In genomic region chr3:157438371-157438735, GRCh38 we compare ENCODE assay signal across 8 cellular contexts. TPM values are rescaled to one million over a fixed set of nuclear protein-coding genes. Genes with fewer than 3 reads are reported as not detected.
DNase-seq lines count a peak whose midpoint lies in the region; ATAC-seq and TF ChIP-seq lines count a peak whose summit lies in the region.

No MANE protein-coding gene starts in this region.

- no peak for TF ChIP-seq POLR2A in transverse colon (IDR thresholded peaks at IDR 0.05)

- intact Hi-C loops in cardiac septum (cut with DNase I): no loop called here
- intact Hi-C loops in transverse colon (cut with DNase I; ENCODE audit: low total_unique reads): no loop called here
- intact Hi-C loops in natural killer cell (cut with micrococcal nuclease): no loop called here

- TF ChIP-seq CTCF in cardiac muscle cell (IDR thresholded peaks at IDR 0.05; ENCODE audit: low read depth, low read length) (no peak), transverse colon (IDR thresholded peaks at IDR 0.05) (no peak), natural killer cell (IDR thresholded peaks at IDR 0.05) (no peak)

- no peaks in the 10 kb centered on the region for H3K4me1 ChIP-seq in cardiac muscle cell (ENCODE audit: low read depth)
- H3K4me1 ChIP-seq in transverse colon: peaks cover 0 to 13% (median 3%) of the 10 kb centered on the region in 4 donors

- peaks cover 5% of the 10 kb centered on the region for H3K4me1 Mint-ChIP-seq in activated naive CD8-positive, alpha-beta T cell treated with anti-CD3 and anti-CD28 coated beads, Interleukin-2, amount 10 ng/mL, durations not matched to agents 7 days and 5 days
- H3K4me1 Mint-ChIP-seq in natural killer cell: peaks cover 4 to 8% of the 10 kb centered on the region in 2 donors

- H3K4me3 Mint-ChIP-seq in activated naive CD8-positive, alpha-beta T cell treated with anti-CD3 and anti-CD28 coated beads, Interleukin-2, amount 10 ng/mL, durations not matched to agents 7 days and 5 days: peak overlapping the region; percentile 69
- no peak overlapping the region for H3K4me3 Mint-ChIP-seq in natural killer cell

- no peak overlapping the region for H3K27ac Mint-ChIP-seq in activated naive CD8-positive, alpha-beta T cell treated with anti-CD3 and anti-CD28 coated beads, Interleukin-2, amount 10 ng/mL, durations not matched to agents 7 days and 5 days
- no peak overlapping the region for H3K27ac Mint-ChIP-seq in natural killer cell

- TF ChIP-seq EP300 in transverse colon (IDR thresholded peaks at IDR 0.05; ENCODE audit: low read depth): no peak

- H3K36me3 ChIP-seq in cardiac muscle cell (no peaks in the 10 kb centered on the region), transverse colon (no peaks in the 10 kb centered on the region)

- no peaks in the 10 kb centered on the region for H3K9me3 ChIP-seq in cardiac muscle cell (ENCODE audit: low read depth)
- H3K9me3 ChIP-seq in transverse colon: no peaks in the 10 kb centered on the region

- H3K27ac ChIP-seq in cardiac muscle cell (no peak overlapping the region), transverse colon (peak overlapping the region; percentile 32 to 71 (median 58))

- in situ Hi-C loops in transverse colon (cut with MboI; ENCODE audit: low pct_ligation_motif_present in 1 of 4, low pct_unique_long_range_greater_than_20kb in 1 of 4, low sequenced_read_pairs in 3 of 4): no loop called here

- H3K27me3 ChIP-seq in cardiac muscle cell (peaks cover 40% of the 10 kb centered on the region), transverse colon (peaks cover 37% of the 10 kb centered on the region)

- WGBS in transverse colon (ENCODE audit: low coverage in 1 of 2), 2 donors: 6% methylated on average over 12 of the region's 12 CpGs; no CpG with 5 or more reads in 1 of the 2 donors

- H3K4me3 ChIP-seq in cardiac muscle cell (peak overlapping the region; percentile 47), transverse colon (peak overlapping the region; percentile 20 to 62 (median 38))

- DNase-seq in cardiac muscle cell (ENCODE audit: low read depth in 1 of 2, low spot score in 1 of 2) (peak; percentile 11 to 60), cardiac septum (ENCODE audit: low spot score) (no peak), iPS-NIHi7 (ENCODE audit: extremely low spot score) (peak; percentile 15), transverse colon (no peak), NCI-H1092 (lab: John Stamatoyannopoulos, UW) (no peak), natural killer cell (no peak)
- no peak for DNase-seq in activated naive CD8-positive, alpha-beta T cell treated with anti-CD3 and anti-CD28 coated beads, Interleukin-2, amount 10 ng/mL, durations not matched to agents 7 days and 5 days

- no peaks in the 10 kb centered on the region for H3K9me3 Mint-ChIP-seq in activated naive CD8-positive, alpha-beta T cell treated with anti-CD3 and anti-CD28 coated beads, Interleukin-2, amount 10 ng/mL, durations not matched to agents 7 days and 5 days
- peaks cover 0 to 5% of the 10 kb centered on the region in 2 donors for H3K9me3 Mint-ChIP-seq in natural killer cell

- peaks cover 46% of the 10 kb centered on the region for H3K27me3 Mint-ChIP-seq in activated naive CD8-positive, alpha-beta T cell treated with anti-CD3 and anti-CD28 coated beads, Interleukin-2, amount 10 ng/mL, durations not matched to agents 7 days and 5 days
- H3K27me3 Mint-ChIP-seq in natural killer cell (ENCODE audit: low read depth in 2 of 2): peaks cover 18 to 45% of the 10 kb centered on the region in 2 donors

- POLR2A ChIA-PET in activated naive CD8-positive, alpha-beta T cell treated with anti-CD3 and anti-CD28 coated beads, Interleukin-2, amount 10 ng/mL, durations not matched to agents 7 days and 5 days (lab: Charles Lee): no interaction called here

- no peak for ATAC-seq in activated naive CD8-positive, alpha-beta T cell treated with anti-CD3 and anti-CD28 coated beads, Interleukin-2, amount 10 ng/mL, durations not matched to agents 7 days and 5 days (ENCODE audit: low read depth)
- ATAC-seq in GM21786 (IDR thresholded peaks at IDR 0.05; ENCODE audit: unreplicated experiment) (no peak), natural killer cell (no peak)

- no peaks in the 10 kb centered on the region for H3K36me3 Mint-ChIP-seq in activated naive CD8-positive, alpha-beta T cell treated with anti-CD3 and anti-CD28 coated beads, Interleukin-2, amount 10 ng/mL, durations not matched to agents 7 days and 5 days
- H3K36me3 Mint-ChIP-seq in natural killer cell: no peaks in the 10 kb centered on the region

RNA-seq across cellular contexts. Expression of gene PTX3, which starts 1.7 kb away (rescaled TPM):
- total RNA-seq in cardiac muscle cell: 1.3 and 1.7 TPM in 2 replicates
- 0.71 and 1.6 TPM in 2 replicates for polyA plus RNA-seq in cardiac muscle cell
- 2.2 TPM for total RNA-seq in cardiac septum
- under 1 TPM; 0.14 to 0.40 TPM for total RNA-seq in activated naive CD8-positive, alpha-beta T cell treated with anti-CD3 and anti-CD28 coated beads, Interleukin-2, amount 10 ng/mL, durations not matched to agents 7 days and 5 days
- total RNA-seq in transverse colon: 10 to 100 TPM in 1 of 4 donors, 1 to 10 TPM in 3; 1.8 to 26.2 (median 3.7) TPM
- 1 to 10 TPM in 2 of 3 donors, under 1 TPM in 1; 0.40 to 5.8 (median 1.4) TPM for total RNA-seq in natural killer cell

Comparison
In these comparisons a context has a peak if more than half of its experiments do, and no peak if none do; other contexts are left out.
1. DNase-seq: peak in cardiac muscle cell (2 of 2) and iPS-NIHi7 (single experiment); none in cardiac septum (single experiment), activated naive CD8-positive, alpha-beta T cell treated with anti-CD3 and anti-CD28 coated beads, Interleukin-2, amount 10 ng/mL, durations not matched to agents 7 days and 5 days (single experiment), transverse colon (single experiment), NCI-H1092 (single experiment) and natural killer cell (single experiment).